9 cellular contexts compared by ENCODE assay signal in genomic region chr11:124839051-124839971, GRCh38. TPM values are rescaled to one million over a fixed set of nuclear protein-coding genes. Genes with fewer than 3 reads are reported as not detected.
DNase-seq lines count a peak whose midpoint lies in the region; ATAC-seq and TF ChIP-seq lines count a peak whose summit lies in the region.
"Had no signal": no experiment of that assay in that cellular context is flagged by ENCODE, and none has a peak within 500 bp of the region (broad histone marks: within the 10 kb centered on the region; RNA-seq: fewer than 3 reads in every experiment).

No MANE protein-coding gene starts in this region.

- H3K36me3 Mint-ChIP-seq in type B pancreatic cell: no peaks in the 10 kb centered on the region

- H3K36me3 ChIP-seq in ascending aorta: no peaks in the 10 kb centered on the region
- H3K36me3 ChIP-seq in left lung: no peaks in the 10 kb centered on the region

- ATAC-seq in left lung (no peak), HG02588 (IDR thresholded peaks at IDR 0.05; ENCODE audit: unreplicated experiment) (no peak), HG03139 (IDR thresholded peaks at IDR 0.05; ENCODE audit: unreplicated experiment) (no peak)

- H3K27me3 ChIP-seq in ascending aorta (peaks cover 33% of the 10 kb centered on the region), left lung (peaks cover 57 to 86% of the 10 kb centered on the region in 2 donors)

- peaks cover 68% of the 10 kb centered on the region for H3K27me3 Mint-ChIP-seq in type B pancreatic cell

- H3K9me3 Mint-ChIP-seq in type B pancreatic cell: no peaks in the 10 kb centered on the region

- H3K9me3 ChIP-seq in ascending aorta (no peaks in the 10 kb centered on the region), left lung (no peaks in the 10 kb centered on the region)

- intact Hi-C loops in ascending aorta (cut with DNase I): loop anchor here (5.0 kb wide), 1 partner anchor 97 kb away; no protein-coding TSS in a partner anchor
- intact Hi-C loops in left lung (cut with DNase I): loop anchor here in 1 of 2 donors (5.0 kb wide), 1 partner anchor 172 kb away; no protein-coding TSS in a partner anchor

- peaks cover 38% of the 10 kb centered on the region for H3K4me1 Mint-ChIP-seq in type B pancreatic cell (ENCODE audit: unreplicated experiment)

- peak; percentile 27 for DNase-seq in activated T-cell treated with anti-CD3 and anti-CD28 coated beads, Interleukin-2, amount 50 U/mL, for 1 hour
- DNase-seq in activated T-cell treated with anti-CD3 and anti-CD28 coated beads for 4 hours (no peak), ascending aorta (ENCODE audit: low spot score in 2 of 2) (no peak), left lung (peak in 1 of 2 donors; percentile 79), type B pancreatic cell (ENCODE audit: extremely low spot score, unreplicated experiment) (no peak), hepatic stellate cell (ENCODE audit: low spot score) (no peak)

- peak overlapping the region; percentile 82 for H3K4me3 Mint-ChIP-seq in type B pancreatic cell

- H3K4me1 ChIP-seq in ascending aorta (peaks cover 11 to 19% of the 10 kb centered on the region in 2 donors), left lung (peaks cover 21 to 32% of the 10 kb centered on the region in 2 donors)

- H3K4me3 ChIP-seq in ascending aorta (peak overlapping the region; percentile 53 to 59), left lung (peak overlapping the region; percentile 13 to 20)

- H3K27ac ChIP-seq in ascending aorta (no peak overlapping the region), left lung (no peak overlapping the region)

- no peak overlapping the region for H3K27ac Mint-ChIP-seq in type B pancreatic cell

- TF ChIP-seq CTCF in ascending aorta (IDR thresholded peaks at IDR 0.05) (no peak), left lung (IDR thresholded peaks at IDR 0.05) (no peak), type B pancreatic cell (conservative IDR thresholded peaks at IDR 0.05) (no peak)

RNA-seq across cellular contexts. Expression of gene ROBO3, which starts 25.9 kb away (rescaled TPM):
- total RNA-seq in ascending aorta (37.5 TPM), left lung (10 to 100 TPM; 11.0 to 11.4 TPM), type B pancreatic cell (ENCODE audit: low replicate concordance) (5.5 and 27.4 TPM in 2 replicates)

RNA-seq across cellular contexts. Expression of gene MSANTD2, which starts 39.1 kb away (rescaled TPM):
- total RNA-seq in ascending aorta (21.4 TPM), left lung (10 to 100 TPM in 1 of 2 donors, 1 to 10 TPM in 1; 9.4 to 12.2 TPM), type B pancreatic cell (ENCODE audit: low replicate concordance) (13.2 and 27.4 TPM in 2 replicates)

RNA-seq across cellular contexts. Expression of gene ROBO4, which starts 58.4 kb away (rescaled TPM):
- total RNA-seq in ascending aorta (51.5 TPM), left lung (10 to 100 TPM; 38.2 to 39.4 TPM), type B pancreatic cell (ENCODE audit: low replicate concordance) (not detected in 2 replicates)
- total RNA-seq: HT-29 had no signal

Comparison
In these comparisons a context has a peak if more than half of its experiments do, and no peak if none do; other contexts are left out.
1. RNA of gene ROBO4, which starts 58.4 kb away (total RNA-seq): 51.5 TPM in ascending aorta (single experiment) and 38.2 to 39.4 TPM in left lung; not detected in type B pancreatic cell; every median in the first group is over 10 times any median in the second.